Comparison of ENCODE assay signal across 10 cellular contexts in genomic region chr20:41171736-41172295, GRCh38. TPM values are rescaled to one million over a fixed set of nuclear protein-coding genes. Genes with fewer than 3 reads are reported as not detected.
DNase-seq lines count a peak whose midpoint lies in the region; ATAC-seq and TF ChIP-seq lines count a peak whose summit lies in the region.
"Had no signal": no experiment of that assay in that cellular context is flagged by ENCODE, and none has a peak within 500 bp of the region (broad histone marks: within the 10 kb centered on the region; RNA-seq: fewer than 3 reads in every experiment).

No MANE protein-coding gene starts in this region.

- H3K4me1 ChIP-seq in IMR-90 (ENCODE audit: control insufficient read depth, insufficient read depth, low read length), result peaks cover 24% of the 10 kb centered on the region
- peaks cover 6 to 35% (median 19%) of the 10 kb centered on the region in 6 donors for H3K4me1 ChIP-seq in spleen

- in situ Hi-C loops in IMR-90 (cut with MboI; ENCODE audit: low sequenced_read_pairs), result loop anchor here (25.0 kb wide), 1 partner anchor 440 kb away; the partner anchor contains the start of gene CHD6

- peaks cover 8 to 21% of the 10 kb centered on the region in 2 donors for H3K36me3 Mint-ChIP-seq in activated T-cell treated with anti-CD3 and anti-CD28 coated beads, Interleukin-2, amount 50 U/mL, for 72 hours (ENCODE audit: insufficient read depth in 2 of 2)
- H3K36me3 Mint-ChIP-seq in glutamatergic neuron (ENCODE audit: unreplicated experiment), result peaks cover 8% of the 10 kb centered on the region

- H3K4me3 ChIP-seq in IMR-90 (ENCODE audit: insufficient read depth, low read depth, low read length), result no peak overlapping the region
- no peak overlapping the region for H3K4me3 ChIP-seq in spleen
- H3K4me3 ChIP-seq: mucosa of descending colon had no signal

- POLR2A ChIA-PET in IMR-90 (lab: Charles Lee; ENCODE audit: unreplicated experiment), result no interaction called here

- no peak overlapping the region for H4K5ac ChIP-seq in IMR-90 (ENCODE audit: low read depth, low read length)

- H3K4ac ChIP-seq in IMR-90 (ENCODE audit: low read depth, low read length), result no peak overlapping the region

- TF ChIP-seq POLR2A in IMR-90 (IDR thresholded peaks at IDR 0.05; ENCODE audit: low read depth, low read length) (no peak), spleen (IDR thresholded peaks at IDR 0.05) (no peak)

- H3K4me1 Mint-ChIP-seq in activated T-cell treated with anti-CD3 and anti-CD28 coated beads, Interleukin-2, amount 50 U/mL, for 72 hours (ENCODE audit: low read depth), result peaks cover 20% of the 10 kb centered on the region
- peaks cover 5% of the 10 kb centered on the region for H3K4me1 Mint-ChIP-seq in glutamatergic neuron (ENCODE audit: low read depth, unreplicated experiment)

- no peaks in the 10 kb centered on the region for H3K27me3 ChIP-seq in IMR-90 (ENCODE audit: control insufficient read depth, insufficient read depth, low read length)
- no peaks in the 10 kb centered on the region for H3K27me3 ChIP-seq in spleen (replicated peaks in 1 of 7)

- H3K4me2 ChIP-seq in IMR-90 (ENCODE audit: low read depth, low read length), result no peak overlapping the region

- no peaks in the 10 kb centered on the region for H3K27me3 Mint-ChIP-seq in activated T-cell treated with anti-CD3 and anti-CD28 coated beads, Interleukin-2, amount 50 U/mL, for 72 hours (ENCODE audit: low read depth)
- H3K27me3 Mint-ChIP-seq in glutamatergic neuron (ENCODE audit: unreplicated experiment), result peaks cover 24% of the 10 kb centered on the region

- DNase-seq in IMR-90, result no peak
- no peak for DNase-seq in activated T-cell treated with anti-CD3 and anti-CD28 coated beads, Interleukin-2, amount 50 U/mL, for 72 hours
- no peak for DNase-seq in glutamatergic neuron
- DNase-seq in spleen, result no peak
- no peak for DNase-seq in NCI-H187 treated with DMSO at 0.1 percent for 48 hours (lab: John Stamatoyannopoulos, UW)
- no peak for DNase-seq in SIG-M5 (lab: John Stamatoyannopoulos, UW)
- no peak for DNase-seq in SW 1271 (lab: John Stamatoyannopoulos, UW)
- no peak for DNase-seq in NCI-H1105 (lab: John Stamatoyannopoulos, UW)
- DNase-seq: NCI-H524 had no signal

- no CpG with 5 or more reads among the region's 3 CpGs for WGBS in IMR-90 (ENCODE audit: extremely low coverage in 2 of 2, insufficient read length in 1 of 2), 2 experiments
- WGBS in spleen, 5 donors, result 65 to 76% (median 68%) methylated on average over 3 of the region's 3 CpGs

- no peaks in the 10 kb centered on the region for H3K9me3 Mint-ChIP-seq in activated T-cell treated with anti-CD3 and anti-CD28 coated beads, Interleukin-2, amount 50 U/mL, for 72 hours
- peaks cover 23% of the 10 kb centered on the region for H3K9me3 Mint-ChIP-seq in glutamatergic neuron (ENCODE audit: unreplicated experiment)

- no peak overlapping the region for H2BK5ac ChIP-seq in IMR-90 (ENCODE audit: low read depth, low read length, poor library complexity, severe bottlenecking)

- dilution Hi-C loops in IMR-90 (cut with HindIII; ENCODE audit: low sequenced_read_pairs, unreplicated experiment), result no loop called here

- peaks cover 85% of the 10 kb centered on the region for H3K36me3 ChIP-seq in IMR-90 (ENCODE audit: control insufficient read depth, insufficient read depth, low read length)
- peaks cover 0 to 100% (median 79%) of the 10 kb centered on the region in 6 donors for H3K36me3 ChIP-seq in spleen

- H2AK5ac ChIP-seq in IMR-90 (ENCODE audit: low read depth, low read length), result no peak overlapping the region

- peaks cover 14 to 76% of the 10 kb centered on the region in 2 experiments; a peak in 3 of 4 replicates for H3K79me1 ChIP-seq in IMR-90 (ENCODE audit: low read depth in 1 of 2, low read length in 2 of 2)

- no peak overlapping the region for H2BK120ac ChIP-seq in IMR-90 (ENCODE audit: low read depth, low read length)

- no peak overlapping the region for H3K56ac ChIP-seq in IMR-90 (ENCODE audit: extremely low read depth, insufficient read depth, low read length)

- no peak overlapping the region for H2AK9ac ChIP-seq in IMR-90 (replicated peaks; ENCODE audit: low read depth, low read length, poor library complexity)

- H3K9ac ChIP-seq in IMR-90 (ENCODE audit: low read depth, low read length), result no peak overlapping the region

- H3K27ac ChIP-seq in IMR-90 (ENCODE audit: insufficient read depth, low read length), result peak overlapping the region; percentile 55; the same call in 1 of the 2 replicates
- peak overlapping the region in 7 of 8 donors; percentile 8 to 61 (median 39) for H3K27ac ChIP-seq in spleen

- CTCF ChIA-PET in IMR-90 (lab: Yijun Ruan, JAX), result interaction anchor here (1.5 kb wide), 1 partner anchor 163 kb away, joined by 8 read pairs; no protein-coding TSS in a partner anchor

- TF ChIP-seq RAD21 in IMR-90 (IDR thresholded peaks at IDR 0.05; ENCODE audit: low read length), result no peak

- H2BK15ac ChIP-seq in IMR-90 (ENCODE audit: low read depth, low read length), result no peak overlapping the region

- H3K18ac ChIP-seq in IMR-90 (ENCODE audit: low read depth, low read length), result no peak overlapping the region

- no peaks in the 10 kb centered on the region for H3K9me3 ChIP-seq in IMR-90 (ENCODE audit: control insufficient read depth, insufficient read depth, low read length)
- H3K9me3 ChIP-seq in spleen, result no peaks in the 10 kb centered on the region
- H3K9me3 ChIP-seq: mucosa of descending colon had no signal

- no peak overlapping the region for H3K23ac ChIP-seq in IMR-90 (ENCODE audit: low read depth, low read length)

- H3K4me3 Mint-ChIP-seq in activated T-cell treated with anti-CD3 and anti-CD28 coated beads, Interleukin-2, amount 50 U/mL, for 72 hours, result no peak overlapping the region
- H3K4me3 Mint-ChIP-seq in glutamatergic neuron (ENCODE audit: unreplicated experiment), result no peak overlapping the region

- BruUV-seq in IMR-90 (replicated peaks; lab: Mats Ljungman, UMichigan), result no TSS peak

- H4K20me1 ChIP-seq in IMR-90 (ENCODE audit: insufficient read depth, low read length), result peaks cover 28% of the 10 kb centered on the region

- intact Hi-C loops in IMR-90 (cut with micrococcal nuclease), result loop anchor here (2.0 to 10.0 kb wide), 3 partner anchors 203 to 523 kb away; no protein-coding TSS in a partner anchor
- intact Hi-C loops in spleen (cut with DNase I; ENCODE audit: low total_unique reads), result loop anchor here (2.0 to 10.0 kb wide), 2 partner anchors 53 to 169 kb away; partner anchors contain the start of gene LPIN3

- peak overlapping the region; percentile 40 for H3K27ac Mint-ChIP-seq in activated T-cell treated with anti-CD3 and anti-CD28 coated beads, Interleukin-2, amount 50 U/mL, for 72 hours
- peak overlapping the region; percentile 91 for H3K27ac Mint-ChIP-seq in glutamatergic neuron (ENCODE audit: unreplicated experiment)

- H4K8ac ChIP-seq in IMR-90 (ENCODE audit: low read depth in 2 of 2, low read length in 2 of 2), result no peak overlapping the region

- H2AFZ ChIP-seq in IMR-90 (replicated peaks; ENCODE audit: low read length, poor library complexity), result no peak overlapping the region

- H3K14ac ChIP-seq in IMR-90 (replicated peaks; ENCODE audit: low read depth, low read length), result no peak overlapping the region

- TF ChIP-seq CTCF in IMR-90 (conservative IDR thresholded peaks at IDR 0.05; ENCODE audit: low read depth, low read length), result no peak
- TF ChIP-seq CTCF in glutamatergic neuron (IDR thresholded peaks at IDR 0.05; ENCODE audit: partially characterized antibody, unreplicated experiment), result no peak
- TF ChIP-seq CTCF in spleen (IDR thresholded peaks at IDR 0.05 in 8 of 11, conservative IDR thresholded peaks at IDR 0.05 in 3 of 11), result no peak

- no peak overlapping the region for H2BK20ac ChIP-seq in IMR-90 (ENCODE audit: low read depth, low read length)

- no peak for ATAC-seq in IMR-90 (ENCODE audit: low read depth)
- ATAC-seq in activated T-cell treated with anti-CD3 and anti-CD28 coated beads, Interleukin-2, amount 50 U/mL, for 72 hours (replicated peaks in 1 of 2), result no peak

- H3K9me1 ChIP-seq in IMR-90 (ENCODE audit: insufficient read depth, low read length), result peaks cover 14% of the 10 kb centered on the region

- H4K91ac ChIP-seq in IMR-90 (ENCODE audit: insufficient read depth, low read depth, low read length), result no peak overlapping the region

TF ChIP-seq in IMR-90, 13 proteins besides CTCF, POLR2A, EP300 and RAD21:
- no peak for TF ChIP-seq MXI1 (IDR thresholded peaks at IDR 0.05; ENCODE audit: borderline replicate concordance, low read depth, low read length)

RNA-seq across cellular contexts. Expression of gene PLCG1, which starts 34.5 kb away (rescaled TPM):
- total RNA-seq in IMR-90 (2012; rRNA removed) (54.7 and 59.1 TPM in 2 replicates), glutamatergic neuron (ENCODE audit: unreplicated experiment) (458 TPM), spleen (100 to 1,000 TPM in 6 of 7 donors, 10 to 100 TPM in 1; 96.7 to 144 (median 134) TPM)
- polyA plus RNA-seq in IMR-90 (2012; rRNA removed) (69.1 and 74.2 TPM in 2 replicates), spleen (10 to 100 TPM; 28.0 to 51.3 (median 29.3) TPM)
- 22.5 and 32.9 TPM in 2 replicates for polyA plus RNA-seq in IMR-90 (2012; cell fraction: cytosol; rRNA removed)
- polyA plus RNA-seq in IMR-90 (2012; cell fraction: nucleus; rRNA removed; ENCODE audit: low replicate concordance), result 442 and 448 TPM in 2 replicates
- total RNA-seq in activated T-cell treated with anti-CD3 and anti-CD28 coated beads, Interleukin-2, amount 50 U/mL, for 72 hours, result 100 to 1,000 TPM; 177 to 221 TPM
